15 cellular contexts compared by ENCODE assay signal in the genomic region with DNA sequence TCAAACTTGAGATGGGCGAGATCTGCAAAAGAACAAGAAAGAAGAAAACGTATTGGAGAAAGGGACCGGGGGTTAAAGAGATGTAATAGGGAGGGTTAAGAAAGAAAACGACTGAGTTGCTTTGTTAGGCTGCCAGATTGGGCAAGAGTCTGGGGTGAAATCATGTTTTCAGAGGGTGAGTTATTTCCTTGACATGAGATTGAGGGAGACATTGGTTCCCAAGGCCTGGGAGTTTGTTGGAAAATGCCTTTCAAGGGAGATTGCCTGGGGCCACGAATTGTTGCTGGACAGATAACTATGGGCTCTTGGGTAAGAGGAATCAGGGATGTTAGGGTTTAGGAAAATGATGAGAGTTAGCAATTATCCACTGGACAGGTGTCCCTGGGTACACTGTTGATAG. TPM values are rescaled to one million over a fixed set of nuclear protein-coding genes. Genes with fewer than 3 reads are reported as not detected.
A peak's percentile ranks its signal among the peaks of the same experiment; 100 is the strongest.
DNase-seq lines count a peak whose midpoint lies in the region; ATAC-seq and TF ChIP-seq lines count a peak whose summit lies in the region.
"Had no signal": no experiment of that assay in that cellular context is flagged by ENCODE, and none has a peak within 500 bp of the region (broad histone marks: within the 10 kb centered on the region; RNA-seq: fewer than 3 reads in every experiment).

No MANE protein-coding gene starts in this region.

- ATAC-seq in GM23338 (no peak), gastroesophageal sphincter (peak; percentile 10), psoas muscle (no peak)
- ATAC-seq: natural killer cell treated with Interleukin-12 subunit alpha and Interleukin-12 subunit beta and Interleukin-15 and Interleukin-18, amount 100 ng/mL, for 72 hours; PC-3 had no signal

- DNase-seq in GM23338 (ENCODE audit: low spot score) = no peak
- peak; percentile 81 for DNase-seq in amniotic epithelial cell (ENCODE audit: low read depth)
- no peak for DNase-seq in progenitor cell of endocrine pancreas (ENCODE audit: low spot score, unreplicated experiment)
- DNase-seq in MM.1S = no peak
- DNase-seq in NCI-H1092 (lab: John Stamatoyannopoulos, UW) = no peak
- no peak for DNase-seq in psoas muscle
- DNase-seq: activated CD8-positive, alpha-beta memory T cell treated with anti-CD3 and anti-CD28 coated beads for 24 hours; MV-4-11; NCI-H2107; PC-3 had no signal

- H3K36me3 Mint-ChIP-seq in GM23338 (ENCODE audit: low read depth) (no peaks in the 10 kb centered on the region; the same call in 2 of the 3 replicates), progenitor cell of endocrine pancreas (ENCODE audit: insufficient read depth) (no peaks in the 10 kb centered on the region)

- H3K9ac ChIP-seq in MM.1S (ENCODE audit: low read length) = no peak overlapping the region

- no peak for TF ChIP-seq EP300 in gastroesophageal sphincter (IDR thresholded peaks at IDR 0.05)

- H3K9me3 Mint-ChIP-seq in GM23338 (no peaks in the 10 kb centered on the region), progenitor cell of endocrine pancreas (ENCODE audit: low read depth) (no peaks in the 10 kb centered on the region)
- H3K9me3 Mint-ChIP-seq: activated T-helper 1 cell treated with anti-CD3 and anti-CD28 coated beads, Interleukin-12 subunit alpha, Interleukin-12 subunit beta, Interleukin-2, Interleukin-4 antibody, amounts not matched to agents 30 ng/mL and 10 ng/mL and 1 ng/mL, durations not matched to agents 14 hours and 24 hours and 36 hours; natural killer cell treated with Interleukin-12 subunit alpha and Interleukin-12 subunit beta and Interleukin-15 and Interleukin-18, amount 100 ng/mL, for 72 hours had no signal

- H3K27me3 Mint-ChIP-seq in GM23338 (ENCODE audit: insufficient read depth, low read depth, poor library complexity) (peaks cover 9% of the 10 kb centered on the region), progenitor cell of endocrine pancreas (peaks cover 27% of the 10 kb centered on the region)

- TF ChIP-seq CTCF in GM23338 (conservative IDR thresholded peaks at IDR 0.05; ENCODE audit: low read depth in 2 of 2) (no peak), gastroesophageal sphincter (IDR thresholded peaks at IDR 0.05) (no peak), progenitor cell of endocrine pancreas (IDR thresholded peaks at IDR 0.05; ENCODE audit: unreplicated experiment) (no peak), MM.1S (IDR thresholded peaks at IDR 0.05; ENCODE audit: low read length) (no peak), psoas muscle (IDR thresholded peaks at IDR 0.05) (no peak)

- H3K9me3 ChIP-seq in gastroesophageal sphincter (no peaks in the 10 kb centered on the region), MM.1S (replicated peaks; ENCODE audit: insufficient read depth, low read length) (no peaks in the 10 kb centered on the region), psoas muscle (no peaks in the 10 kb centered on the region)
- H3K9me3 ChIP-seq: BE2C had no signal

- no peaks in the 10 kb centered on the region for H3F3A ChIP-seq in GM23338 (replicated peaks; ENCODE audit: low read depth)
- no peaks in the 10 kb centered on the region for H3F3A ChIP-seq in MM.1S (ENCODE audit: insufficient read depth, low read length)

- no peaks in the 10 kb centered on the region for H3K36me3 ChIP-seq in GM23338 (ENCODE audit: insufficient read depth)
- no peaks in the 10 kb centered on the region for H3K36me3 ChIP-seq in gastroesophageal sphincter
- H3K36me3 ChIP-seq in MM.1S (replicated peaks; ENCODE audit: insufficient read depth, low read length) = no peaks in the 10 kb centered on the region
- no peaks in the 10 kb centered on the region for H3K36me3 ChIP-seq in psoas muscle (ENCODE audit: insufficient read depth in 1 of 2, low read depth in 1 of 2)
- H3K36me3 ChIP-seq: BE2C had no signal

- H3K4me2 ChIP-seq in GM23338 (peak overlapping the region; percentile 99), MM.1S (ENCODE audit: low read depth, low read length) (no peak overlapping the region)

- H3K4me1 ChIP-seq in GM23338 (ENCODE audit: insufficient read depth) = peaks cover 9% of the 10 kb centered on the region; the same call in 1 of the 2 replicates
- peaks cover 0 to 29% (median 0%) of the 10 kb centered on the region in 3 donors for H3K4me1 ChIP-seq in gastroesophageal sphincter
- H3K4me1 ChIP-seq in MM.1S (ENCODE audit: low read length) = no peaks in the 10 kb centered on the region
- H3K4me1 ChIP-seq in psoas muscle = no peaks in the 10 kb centered on the region
- H3K4me1 ChIP-seq: BE2C had no signal

- TF ChIP-seq POLR2A in gastroesophageal sphincter (IDR thresholded peaks at IDR 0.05) = no peak

- H3K27ac ChIP-seq in GM23338 (ENCODE audit: low read depth) (no peak overlapping the region), gastroesophageal sphincter (peak overlapping the region in 3 of 4 donors; percentile 41 to 74 (median 50)), MM.1S (ENCODE audit: low read length) (no peak overlapping the region), psoas muscle (no peak overlapping the region)

- H2AFZ ChIP-seq in GM23338 (peak overlapping the region; percentile 85), MM.1S (ENCODE audit: low read length) (no peak overlapping the region)

- peaks cover 13% of the 10 kb centered on the region for H3K4me1 Mint-ChIP-seq in GM23338
- H3K4me1 Mint-ChIP-seq in progenitor cell of endocrine pancreas (ENCODE audit: low read depth) = peaks cover 7% of the 10 kb centered on the region

- H3K79me2 ChIP-seq in GM23338 (replicated peaks; ENCODE audit: insufficient read depth) = no peaks in the 10 kb centered on the region
- no peaks in the 10 kb centered on the region for H3K79me2 ChIP-seq in MM.1S (ENCODE audit: low read length)

- peak overlapping the region; percentile 87 for H3K4me3 Mint-ChIP-seq in GM23338
- peak overlapping the region; percentile 64 for H3K4me3 Mint-ChIP-seq in progenitor cell of endocrine pancreas (ENCODE audit: low read depth)
- H3K4me3 Mint-ChIP-seq: activated T-helper 1 cell treated with anti-CD3 and anti-CD28 coated beads, Interleukin-12 subunit alpha, Interleukin-12 subunit beta, Interleukin-2, Interleukin-4 antibody, amounts not matched to agents 30 ng/mL and 10 ng/mL and 1 ng/mL, durations not matched to agents 14 hours and 24 hours and 36 hours; natural killer cell treated with Interleukin-12 subunit alpha and Interleukin-12 subunit beta and Interleukin-15 and Interleukin-18, amount 100 ng/mL, for 72 hours had no signal

- intact Hi-C loops in psoas muscle (cut with DNase I) = no loop called here

- H3K27ac Mint-ChIP-seq in GM23338 (no peak overlapping the region), progenitor cell of endocrine pancreas (no peak overlapping the region)
- H3K27ac Mint-ChIP-seq: activated T-helper 1 cell treated with anti-CD3 and anti-CD28 coated beads, Interleukin-12 subunit alpha, Interleukin-12 subunit beta, Interleukin-2, Interleukin-4 antibody, amounts not matched to agents 30 ng/mL and 10 ng/mL and 1 ng/mL, durations not matched to agents 14 hours and 24 hours and 36 hours; natural killer cell treated with Interleukin-12 subunit alpha and Interleukin-12 subunit beta and Interleukin-15 and Interleukin-18, amount 100 ng/mL, for 72 hours had no signal

- 40 to 69% methylated on average over 2 to 5 of the region's 5 CpGs for WGBS in gastroesophageal sphincter (ENCODE audit: low coverage in 1 of 2), 2 donors
- WGBS in psoas muscle, 3 donors = 69 to 74% (median 71%) methylated on average over 5 of the region's 5 CpGs

- H3K27me3 ChIP-seq in GM23338 (ENCODE audit: insufficient read depth) (peaks cover 12% of the 10 kb centered on the region; the same call in 1 of the 2 replicates), gastroesophageal sphincter (peaks cover 63% of the 10 kb centered on the region), MM.1S (replicated peaks; ENCODE audit: insufficient read depth, low read length) (peaks cover 58% of the 10 kb centered on the region), psoas muscle (ENCODE audit: insufficient read depth in 3 of 3, low read length in 2 of 3) (peaks cover 4 to 59% (median 11%) of the 10 kb centered on the region in 3 donors)

- peaks cover 1% of the 10 kb centered on the region for H4K20me1 ChIP-seq in GM23338 (replicated peaks; ENCODE audit: insufficient read depth)
- H4K20me1 ChIP-seq in MM.1S (ENCODE audit: insufficient read depth, low read length) = no peaks in the 10 kb centered on the region

- peak overlapping the region; percentile 93 for H3K4me3 ChIP-seq in GM23338
- peak overlapping the region in 1 of 2 donors; percentile 54 for H3K4me3 ChIP-seq in gastroesophageal sphincter
- H3K4me3 ChIP-seq in MM.1S (ENCODE audit: low read length) = no peak overlapping the region
- no peak overlapping the region for H3K4me3 ChIP-seq in psoas muscle

- H3K9me2 ChIP-seq in GM23338 (ENCODE audit: insufficient read depth) (no peaks in the 10 kb centered on the region), MM.1S (replicated peaks; ENCODE audit: insufficient read depth, low read length) (no peaks in the 10 kb centered on the region)

TF ChIP-seq in GM23338, 12 proteins besides CTCF, POLR2A, EP300 and RAD21 (continues in another document):
- TF ChIP-seq ZNF331 (CRISPR knock-in tag; IDR thresholded peaks at IDR 0.05; ENCODE audit: low read depth) (no peak), STAT1 (IDR thresholded peaks at IDR 0.05; ENCODE audit: unreplicated experiment) (no peak), ZNF114 (CRISPR knock-in tag; IDR thresholded peaks at IDR 0.05) (no peak), NANOG (IDR thresholded peaks at IDR 0.05; ENCODE audit: borderline replicate concordance) (no peak)
- TF ChIP-seq, protein P1, sequence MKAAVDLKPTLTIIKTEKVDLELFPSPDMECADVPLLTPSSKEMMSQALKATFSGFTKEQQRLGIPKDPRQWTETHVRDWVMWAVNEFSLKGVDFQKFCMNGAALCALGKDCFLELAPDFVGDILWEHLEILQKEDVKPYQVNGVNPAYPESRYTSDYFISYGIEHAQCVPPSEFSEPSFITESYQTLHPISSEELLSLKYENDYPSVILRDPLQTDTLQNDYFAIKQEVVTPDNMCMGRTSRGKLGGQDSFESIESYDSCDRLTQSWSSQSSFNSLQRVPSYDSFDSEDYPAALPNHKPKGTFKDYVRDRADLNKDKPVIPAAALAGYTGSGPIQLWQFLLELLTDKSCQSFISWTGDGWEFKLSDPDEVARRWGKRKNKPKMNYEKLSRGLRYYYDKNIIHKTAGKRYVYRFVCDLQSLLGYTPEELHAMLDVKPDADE (IDR thresholded peaks at IDR 0.05) = no peak

RNA-seq across cellular contexts. Expression of gene CADM3, which starts 0.8 kb away (rescaled TPM):
- total RNA-seq in GM23338 (2014; rRNA removed; shearing (Covaris generic)) = 2.9 and 4.4 TPM in 2 replicates
- 1.5 and 2.0 TPM in 2 replicates for polyA plus RNA-seq in GM23338 (2016; fragmentation: Nextera tagmentation; extraction: Ambion mirVana)
- total RNA-seq in gastroesophageal sphincter = 10 to 100 TPM; 11.7 to 23.4 (median 18.6) TPM
- total RNA-seq in progenitor cell of endocrine pancreas = 7.1 and 8.9 TPM in 2 replicates
- 1 to 10 TPM in 2 of 4 donors, under 1 TPM in 2; 0.89 to 2.2 (median 1.1) TPM for total RNA-seq in psoas muscle
- polyA plus RNA-seq in psoas muscle = under 1 TPM; 0.32 to 0.83 (median 0.79) TPM
- total RNA-seq: activated T-helper 1 cell treated with anti-CD3 and anti-CD28 coated beads, Interleukin-12 subunit alpha, Interleukin-12 subunit beta, Interleukin-2, Interleukin-4 antibody, amounts not matched to agents 30 ng/mL and 10 ng/mL and 1 ng/mL, durations not matched to agents 14 hours and 24 hours and 36 hours; natural killer cell treated with Interleukin-12 subunit alpha and Interleukin-12 subunit beta and Interleukin-15 and Interleukin-18, amount 100 ng/mL, for 72 hours; PC-3 had no signal

RNA-seq across cellular contexts. Expression of gene ACKR1, which starts 34.0 kb away (rescaled TPM):
- not detected in 2 replicates for total RNA-seq in GM23338 (2014; rRNA removed; shearing (Covaris generic))
- polyA plus RNA-seq in GM23338 (2016; fragmentation: Nextera tagmentation; extraction: Ambion mirVana) = 0.29 TPM in 1 of 2 replicates, not detected in the other
- total RNA-seq in gastroesophageal sphincter = 100 to 1,000 TPM in 2 of 4 donors, 10 to 100 TPM in 2; 27.9 to 180 (median 94.4) TPM
- total RNA-seq in progenitor cell of endocrine pancreas = 0.57 and 0.67 TPM in 2 replicates
- 10 to 100 TPM; 11.1 to 24.0 (median 15.1) TPM for total RNA-seq in psoas muscle
- polyA plus RNA-seq in psoas muscle = 10 to 100 TPM; 11.8 to 21.2 (median 16.3) TPM
- total RNA-seq: activated T-helper 1 cell treated with anti-CD3 and anti-CD28 coated beads, Interleukin-12 subunit alpha, Interleukin-12 subunit beta, Interleukin-2, Interleukin-4 antibody, amounts not matched to agents 30 ng/mL and 10 ng/mL and 1 ng/mL, durations not matched to agents 14 hours and 24 hours and 36 hours; lung microvascular endothelial cell; natural killer cell treated with Interleukin-12 subunit alpha and Interleukin-12 subunit beta and Interleukin-15 and Interleukin-18, amount 100 ng/mL, for 72 hours; PC-3 had no signal

Comparison
In these comparisons a context has a peak if more than half of its experiments do, and no peak if none do; other contexts are left out.
1. H3K27ac ChIP-seq: peak in gastroesophageal sphincter (3 of 4); none in GM23338 (single experiment), MM.1S (single experiment) and psoas muscle (single experiment).